Comparison of ENCODE assay signal across 2 cellular contexts in the genomic region with DNA sequence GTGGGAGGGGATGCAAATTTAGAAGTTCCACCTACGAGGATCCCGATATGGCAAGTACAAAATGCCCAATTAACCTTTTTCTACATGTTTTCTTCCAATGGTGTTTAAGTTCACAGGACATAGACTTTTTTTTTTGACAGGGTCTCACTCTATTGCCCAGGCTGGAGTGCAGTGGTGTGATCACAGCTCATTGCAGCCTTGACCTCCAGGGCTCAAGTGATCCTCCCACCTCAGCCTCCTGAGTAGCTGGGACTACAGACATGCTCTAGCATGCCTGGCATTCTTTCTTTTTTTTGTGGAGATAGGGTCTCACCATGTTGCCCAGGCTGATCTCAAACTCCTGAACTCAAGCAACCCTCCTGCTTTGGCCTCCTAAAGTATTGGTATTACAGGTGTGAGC. TPM values are rescaled to one million over a fixed set of nuclear protein-coding genes. Genes with fewer than 3 reads are reported as not detected.
"Had no signal": no experiment of that assay in that cellular context is flagged by ENCODE, and none has a peak within 500 bp of the region (broad histone marks: within the 10 kb centered on the region; RNA-seq: fewer than 3 reads in every experiment).

No MANE protein-coding gene starts in this region.

RNA-seq across cellular contexts. Expression of a gene that starts 4.8 kb away (rescaled TPM):
- polyA plus RNA-seq: immature natural killer cell; naive thymus-derived CD4-positive, alpha-beta T cell had no signal
